16 cellular contexts compared by ENCODE assay signal in genomic region chr9:124673063-124673462, GRCh38.
DNase-seq lines count a peak whose midpoint lies in the region; ATAC-seq, FAIRE-seq and TF ChIP-seq lines count a peak whose summit lies in the region.
"Had no signal": no experiment of that assay in that cellular context is flagged by ENCODE, and none has a peak within 500 bp of the region (broad histone marks: within the 10 kb centered on the region; RNA-seq: fewer than 3 reads in every experiment).

No MANE protein-coding gene starts in this region.

- no peak overlapping the region for H3K4me3 ChIP-seq in lower lobe of right lung
- H3K4me3 ChIP-seq: A549 had no signal

- peaks cover 3% of the 10 kb centered on the region; the same call in 1 of the 2 replicates for H3K79me2 ChIP-seq in H9 (ENCODE audit: insufficient read depth, low read length)

- no peak overlapping the region for H4K8ac ChIP-seq in H9 (replicated peaks; ENCODE audit: insufficient read length, low read depth, low read length)

- H3K4me3 Mint-ChIP-seq in Calu3 (ENCODE audit: low read depth, unreplicated experiment) (no peak overlapping the region), H9 (no peak overlapping the region), CD14-positive monocyte (no peak overlapping the region)
- peak overlapping the region; percentile 5 for H3K4me3 Mint-ChIP-seq in central memory CD8-positive, alpha-beta T cell
- H3K4me3 Mint-ChIP-seq in activated CD4-positive, alpha-beta memory T cell treated with anti-CD3 and anti-CD28 coated beads for 36 hours, result no peak overlapping the region
- H3K4me3 Mint-ChIP-seq: CD4-positive, CD25-positive, alpha-beta regulatory T cell had no signal

- no peaks in the 10 kb centered on the region for H3K9me3 ChIP-seq in H9 (ENCODE audit: control insufficient read depth, low read depth, low read length)
- no peaks in the 10 kb centered on the region for H3K9me3 ChIP-seq in lower lobe of right lung
- H3K9me3 ChIP-seq: A549 had no signal

- H3K9me3 Mint-ChIP-seq in Calu3 (ENCODE audit: low read depth, unreplicated experiment), result no peaks in the 10 kb centered on the region
- H3K9me3 Mint-ChIP-seq in H9, result no peaks in the 10 kb centered on the region
- peaks cover 6% of the 10 kb centered on the region for H3K9me3 Mint-ChIP-seq in central memory CD8-positive, alpha-beta T cell
- no peaks in the 10 kb centered on the region for H3K9me3 Mint-ChIP-seq in activated CD4-positive, alpha-beta memory T cell treated with anti-CD3 and anti-CD28 coated beads for 36 hours
- peaks cover 0 to 2% (median 0%) of the 10 kb centered on the region in 7 donors for H3K9me3 Mint-ChIP-seq in CD14-positive monocyte
- H3K9me3 Mint-ChIP-seq: CD4-positive, CD25-positive, alpha-beta regulatory T cell had no signal

- FAIRE-seq in RCC 7860 (lab: Jason Lieb, UNC), result peak; percentile 83
- FAIRE-seq: A549 had no signal

- H3K27ac Mint-ChIP-seq in Calu3 (ENCODE audit: unreplicated experiment), result peak overlapping the region; percentile 24
- peak overlapping the region in 2 of 3 experiments; percentile 3 to 19; a peak in 2 of 7 replicates for H3K27ac Mint-ChIP-seq in H9
- H3K27ac Mint-ChIP-seq in central memory CD8-positive, alpha-beta T cell (ENCODE audit: low read depth), result no peak overlapping the region
- H3K27ac Mint-ChIP-seq in activated CD4-positive, alpha-beta memory T cell treated with anti-CD3 and anti-CD28 coated beads for 36 hours, result no peak overlapping the region
- H3K27ac Mint-ChIP-seq in CD14-positive monocyte, result no peak overlapping the region
- H3K27ac Mint-ChIP-seq: CD4-positive, CD25-positive, alpha-beta regulatory T cell had no signal

- H3K4me1 Mint-ChIP-seq in Calu3 (ENCODE audit: low read depth, unreplicated experiment) (peaks cover 36% of the 10 kb centered on the region), H9 (peaks cover 0 to 8% of the 10 kb centered on the region in 2 experiments; a peak in 2 of 4 replicates), CD14-positive monocyte (peaks cover 7% of the 10 kb centered on the region)
- peaks cover 29% of the 10 kb centered on the region for H3K4me1 Mint-ChIP-seq in central memory CD8-positive, alpha-beta T cell
- peaks cover 5% of the 10 kb centered on the region for H3K4me1 Mint-ChIP-seq in activated CD4-positive, alpha-beta memory T cell treated with anti-CD3 and anti-CD28 coated beads for 36 hours (ENCODE audit: low read depth)

- no peak overlapping the region for H2BK15ac ChIP-seq in H9 (ENCODE audit: low read depth, low read length)

- peaks cover 6% of the 10 kb centered on the region for H3K36me3 Mint-ChIP-seq in Calu3 (ENCODE audit: insufficient read depth, unreplicated experiment)
- no peaks in the 10 kb centered on the region for H3K36me3 Mint-ChIP-seq in H9 (ENCODE audit: insufficient read depth in 1 of 3, low read depth in 3 of 3)
- peaks cover 2% of the 10 kb centered on the region for H3K36me3 Mint-ChIP-seq in central memory CD8-positive, alpha-beta T cell (ENCODE audit: insufficient read depth)
- no peaks in the 10 kb centered on the region for H3K36me3 Mint-ChIP-seq in activated CD4-positive, alpha-beta memory T cell treated with anti-CD3 and anti-CD28 coated beads for 36 hours
- peaks cover 3% of the 10 kb centered on the region in 2 donors for H3K36me3 Mint-ChIP-seq in CD14-positive monocyte
- H3K36me3 Mint-ChIP-seq: CD4-positive, CD25-positive, alpha-beta regulatory T cell had no signal

- H4K91ac ChIP-seq in H9 (ENCODE audit: insufficient read length, low read depth, low read length), result no peak overlapping the region

- no peak overlapping the region for H2BK20ac ChIP-seq in H9 (ENCODE audit: low read depth, low read length, poor library complexity, severe bottlenecking)

- no TSS peak for BruUV-seq in Calu3 (replicated peaks; lab: Mats Ljungman, UMichigan)

- CTCF ChIA-PET in Calu3 (lab: Charles Lee), result interaction anchor here (1.7 kb wide), 1 partner anchor 55 kb away, joined by 8 read pairs; no protein-coding TSS in a partner anchor
- CTCF ChIA-PET in activated CD4-positive, alpha-beta memory T cell treated with anti-CD3 and anti-CD28 coated beads for 36 hours (lab: Charles Lee), result interaction anchor here (1.2 to 1.4 kb wide), 2 partner anchors 11 to 56 kb away, joined by 4 to 5 read pairs; no protein-coding TSS in a partner anchor

- H3K27ac ChIP-seq in H9 (ENCODE audit: insufficient read length, low read depth, low read length) (no peak overlapping the region), lower lobe of right lung (no peak overlapping the region)
- H3K27ac ChIP-seq: A549 had no signal

- H3K23ac ChIP-seq in H9 (ENCODE audit: insufficient read length, low read depth, low read length), result no peak overlapping the region

- intact Hi-C loops in Calu3 (cut with micrococcal nuclease; ENCODE audit: unreplicated experiment), result no loop called here
- intact Hi-C loops in lower lobe of right lung (cut with DNase I), result no loop called here
- intact Hi-C loops in activated CD4-positive, alpha-beta memory T cell treated with anti-CD3 and anti-CD28 coated beads for 36 hours (cut with micrococcal nuclease), result no loop called here
- intact Hi-C loops in CD14-positive monocyte (cut with micrococcal nuclease), result no loop called here

- no peaks in the 10 kb centered on the region for H3K36me3 ChIP-seq in lower lobe of right lung

- H3K4me1 ChIP-seq in H9 (ENCODE audit: insufficient read depth, low read length) (no peaks in the 10 kb centered on the region; the same call in 1 of the 2 replicates), lower lobe of right lung (peaks cover 10% of the 10 kb centered on the region)

- H2BK120ac ChIP-seq in H9 (ENCODE audit: low read depth, low read length, poor library complexity, severe bottlenecking), result no peak overlapping the region

- H3K27me3 Mint-ChIP-seq in Calu3 (ENCODE audit: unreplicated experiment) (no peaks in the 10 kb centered on the region), H9 (ENCODE audit: low read depth) (no peaks in the 10 kb centered on the region), CD14-positive monocyte (ENCODE audit: low read depth in 3 of 3) (no peaks in the 10 kb centered on the region)
- no peaks in the 10 kb centered on the region for H3K27me3 Mint-ChIP-seq in central memory CD8-positive, alpha-beta T cell
- peaks cover 12% of the 10 kb centered on the region for H3K27me3 Mint-ChIP-seq in activated CD4-positive, alpha-beta memory T cell treated with anti-CD3 and anti-CD28 coated beads for 36 hours

- no peaks in the 10 kb centered on the region for H3K23me2 ChIP-seq in H9 (ENCODE audit: insufficient read length, low read depth, low read length, poor library complexity, severe bottlenecking)

- H3K18ac ChIP-seq in H9 (ENCODE audit: insufficient read length, low read depth, low read length), result no peak overlapping the region

- H3K4ac ChIP-seq in H9 (ENCODE audit: low read depth, low read length), result no peak overlapping the region

- H2AFZ ChIP-seq in H9 (ENCODE audit: low read length), result no peak overlapping the region

- H3K27me3 ChIP-seq in H9 (ENCODE audit: insufficient read depth, low read length) (no peaks in the 10 kb centered on the region), lower lobe of right lung (ENCODE audit: low read depth) (no peaks in the 10 kb centered on the region)

- TF ChIP-seq CTCF in Calu3 (IDR thresholded peaks at IDR 0.05; ENCODE audit: unreplicated experiment) (no peak), H9 (conservative IDR thresholded peaks at IDR 0.05) (no peak), lower lobe of right lung (IDR thresholded peaks at IDR 0.05) (no peak), CD14-positive monocyte (IDR thresholded peaks at IDR 0.05) (no peak)

- no peak for ATAC-seq in central memory CD8-positive, alpha-beta T cell (replicated peaks; ENCODE audit: extremely low read depth, poor library complexity, severe bottlenecking)
- ATAC-seq in HG03565 (IDR thresholded peaks at IDR 0.05; ENCODE audit: unreplicated experiment) (no peak), lower lobe of right lung (no peak)
- ATAC-seq: A549, Panc1 had no signal

- DNase-seq in Calu3 (no peak), H9 (no peak), RCC 7860 (ENCODE audit: low spot score) (peak; percentile 47), lower lobe of right lung (no peak), CD14-positive monocyte (ENCODE audit: low spot score) (no peak)
- DNase-seq in central memory CD8-positive, alpha-beta T cell (ENCODE audit: low spot score in 2 of 2), result no peak
- DNase-seq in activated CD4-positive, alpha-beta memory T cell treated with anti-CD3 and anti-CD28 coated beads for 36 hours, result no peak
- DNase-seq: DMS79 treated with DMSO at 0.1 percent for 48 hours, NCI-H187 treated with DMSO at 0.1 percent for 48 hours, NCI-H446 treated with DMSO at 0.1 percent for 48 hours, NCI-H748 treated with DMSO at 0.1 percent for 48 hours, SHP77 treated with DMSO at 0.1 percent for 48 hours had no signal

- POLR2A ChIA-PET in activated CD4-positive, alpha-beta memory T cell treated with anti-CD3 and anti-CD28 coated beads for 36 hours (lab: Charles Lee), result interaction anchor here (1.0 kb wide), 1 partner anchor 13 kb away, joined by 3 read pairs; no protein-coding TSS in a partner anchor

- no peak overlapping the region for H3K56ac ChIP-seq in H9 (ENCODE audit: insufficient read length, low read depth, low read length)

- H2BK12ac ChIP-seq in H9 (ENCODE audit: insufficient read length, low read depth, low read length), result no peak overlapping the region

- no peak overlapping the region for H3K4me2 ChIP-seq in H9 (ENCODE audit: insufficient read depth, insufficient read length, low read length)
- H3K4me2 ChIP-seq: A549 had no signal

- H4K20me1 ChIP-seq in H9 (ENCODE audit: control insufficient read depth, insufficient read depth, insufficient read length), result no peaks in the 10 kb centered on the region

- WGBS in H9 (ENCODE audit: extremely low coverage, insufficient read length, low lambda C conversion rate), result no CpG with 5 or more reads among the region's 3 CpGs

- no peak overlapping the region for H3K14ac ChIP-seq in H9 (ENCODE audit: insufficient read depth, low read length)

- H3K9ac ChIP-seq in H9 (ENCODE audit: extremely low read depth, insufficient read length, low read length), result no peak overlapping the region

- no peak overlapping the region for H3T11ph ChIP-seq in H9 (ENCODE audit: low read length)

- no peak overlapping the region for H2AK5ac ChIP-seq in H9 (ENCODE audit: insufficient read length, low read length)

- H3K79me1 ChIP-seq in H9 (ENCODE audit: insufficient read depth, low read depth, low read length, poor library complexity, severe bottlenecking), result no peaks in the 10 kb centered on the region

- H4K5ac ChIP-seq in H9 (ENCODE audit: insufficient read length, low read depth, low read length), result no peak overlapping the region

- H2BK5ac ChIP-seq in H9 (ENCODE audit: insufficient read length, low read length), result no peak overlapping the region

Comparison
In these comparisons a context has a peak if more than half of its experiments do, and no peak if none do; other contexts are left out.
1. H3K27ac Mint-ChIP-seq: peak in Calu3 (single experiment) and H9 (2 of 3); none in central memory CD8-positive, alpha-beta T cell (single experiment), activated CD4-positive, alpha-beta memory T cell treated with anti-CD3 and anti-CD28 coated beads for 36 hours (single experiment) and CD14-positive monocyte (0 of 7).